ENCODE assay signal across 10 cellular contexts in the genomic region with DNA sequence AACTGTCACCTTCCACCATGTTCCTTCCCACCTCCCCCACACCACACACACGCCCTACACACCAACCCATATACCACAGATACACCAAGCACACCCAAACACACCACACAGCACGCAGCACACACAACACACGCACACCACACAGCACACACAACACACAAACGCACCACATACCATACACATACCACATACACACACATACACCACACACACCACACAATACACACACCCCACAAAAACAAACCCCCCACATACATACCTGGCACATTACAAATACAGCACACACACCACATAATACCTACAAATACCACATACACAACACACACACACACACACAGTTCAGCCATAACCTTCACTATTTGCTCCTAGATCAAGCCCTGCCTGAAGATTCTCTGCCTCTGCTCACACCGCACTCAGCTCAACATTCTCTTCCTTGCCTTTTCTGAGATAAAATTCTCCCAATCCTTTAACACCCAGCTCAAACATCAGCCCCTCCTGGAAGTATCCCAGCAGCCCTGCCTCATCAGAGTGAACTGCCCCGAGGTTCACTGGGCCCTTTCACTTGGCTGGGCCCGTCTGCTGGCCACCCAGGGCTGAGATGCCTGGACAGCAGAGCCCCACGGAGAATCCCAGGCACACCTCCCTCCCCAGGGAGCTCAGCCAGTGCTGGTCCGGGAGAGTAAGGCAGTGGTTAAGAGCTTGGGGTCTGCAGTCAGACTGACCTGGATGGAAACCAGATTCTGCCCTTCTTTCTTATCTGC. TPM values are rescaled to one million over a fixed set of nuclear protein-coding genes. Genes with fewer than 3 reads are reported as not detected.
DNase-seq lines count a peak whose midpoint lies in the region; ATAC-seq and TF ChIP-seq lines count a peak whose summit lies in the region.
"Had no signal": no experiment of that assay in that cellular context is flagged by ENCODE, and none has a peak within 500 bp of the region (broad histone marks: within the 10 kb centered on the region; RNA-seq: fewer than 3 reads in every experiment).

No MANE protein-coding gene starts in this region.

- no peak for TF ChIP-seq CTCF in breast epithelium (IDR thresholded peaks at IDR 0.05)
- no peak for TF ChIP-seq CTCF in upper lobe of right lung (IDR thresholded peaks at IDR 0.05)

- no peak overlapping the region for H3K4me3 Mint-ChIP-seq in activated CD8-positive, alpha-beta memory T cell treated with anti-CD3 and anti-CD28 coated beads, Interleukin-2, amount 10 ng/mL, durations not matched to agents 7 days and 5 days
- H3K4me3 Mint-ChIP-seq in memory B cell, result no peak overlapping the region

- intact Hi-C loops in breast epithelium (cut with DNase I; ENCODE audit: low total_unique reads), result no loop called here
- intact Hi-C loops in upper lobe of right lung (cut with DNase I), result no loop called here

- H3K9me3 Mint-ChIP-seq in activated CD8-positive, alpha-beta memory T cell treated with anti-CD3 and anti-CD28 coated beads, Interleukin-2, amount 10 ng/mL, durations not matched to agents 7 days and 5 days (ENCODE audit: low read depth), result no peaks in the 10 kb centered on the region
- H3K9me3 Mint-ChIP-seq in memory B cell, result no peaks in the 10 kb centered on the region

- H3K27me3 Mint-ChIP-seq in activated CD8-positive, alpha-beta memory T cell treated with anti-CD3 and anti-CD28 coated beads, Interleukin-2, amount 10 ng/mL, durations not matched to agents 7 days and 5 days, result no peaks in the 10 kb centered on the region
- no peaks in the 10 kb centered on the region for H3K27me3 Mint-ChIP-seq in memory B cell

- TF ChIP-seq POLR2A in breast epithelium (IDR thresholded peaks at IDR 0.05), result no peak

- no peaks in the 10 kb centered on the region for H3K4me1 Mint-ChIP-seq in activated CD8-positive, alpha-beta memory T cell treated with anti-CD3 and anti-CD28 coated beads, Interleukin-2, amount 10 ng/mL, durations not matched to agents 7 days and 5 days
- peaks cover 7% of the 10 kb centered on the region for H3K4me1 Mint-ChIP-seq in memory B cell

- ATAC-seq in activated CD8-positive, alpha-beta memory T cell treated with anti-CD3 and anti-CD28 coated beads, Interleukin-2, amount 10 ng/mL, durations not matched to agents 7 days and 5 days, result no peak
- no peak for ATAC-seq in memory B cell (ENCODE audit: low read depth)
- no peak for ATAC-seq in upper lobe of right lung
- ATAC-seq in GM18870 (IDR thresholded peaks at IDR 0.05; ENCODE audit: unreplicated experiment), result no peak
- ATAC-seq in HG03521 (IDR thresholded peaks at IDR 0.05; ENCODE audit: unreplicated experiment), result no peak

- no peaks in the 10 kb centered on the region for H3K36me3 ChIP-seq in breast epithelium
- H3K36me3 ChIP-seq in upper lobe of right lung, result peaks cover 1% of the 10 kb centered on the region
- peaks cover 19% of the 10 kb centered on the region; the same call in 1 of the 2 replicates for H3K36me3 ChIP-seq in Karpas-422 (ENCODE audit: insufficient read depth, low read length)

- H3K79me2 ChIP-seq in Karpas-422 (ENCODE audit: low read length), result no peaks in the 10 kb centered on the region

- no peaks in the 10 kb centered on the region for H3K27me3 ChIP-seq in breast epithelium
- H3K27me3 ChIP-seq in upper lobe of right lung, result no peaks in the 10 kb centered on the region
- H3K27me3 ChIP-seq in Karpas-422 (ENCODE audit: low read length), result no peaks in the 10 kb centered on the region

- H3K9ac ChIP-seq in Karpas-422 (ENCODE audit: low read length), result no peak overlapping the region

- no peak overlapping the region for H3K4me2 ChIP-seq in Karpas-422 (ENCODE audit: low read depth, low read length, poor library complexity, severe bottlenecking)

- peaks cover 33% of the 10 kb centered on the region for H3K36me3 Mint-ChIP-seq in activated CD8-positive, alpha-beta memory T cell treated with anti-CD3 and anti-CD28 coated beads, Interleukin-2, amount 10 ng/mL, durations not matched to agents 7 days and 5 days
- peaks cover 36% of the 10 kb centered on the region for H3K36me3 Mint-ChIP-seq in memory B cell

- H3K27ac Mint-ChIP-seq in activated CD8-positive, alpha-beta memory T cell treated with anti-CD3 and anti-CD28 coated beads, Interleukin-2, amount 10 ng/mL, durations not matched to agents 7 days and 5 days, result peak overlapping the region; percentile 22
- peak overlapping the region; percentile 45 for H3K27ac Mint-ChIP-seq in memory B cell

- H3K4me3 ChIP-seq in breast epithelium (no peak overlapping the region), upper lobe of right lung (no peak overlapping the region), Karpas-422 (ENCODE audit: low read length) (no peak overlapping the region)

- H2AFZ ChIP-seq in Karpas-422 (ENCODE audit: low read length), result no peak overlapping the region

- no peaks in the 10 kb centered on the region for H3K9me3 ChIP-seq in breast epithelium
- H3K9me3 ChIP-seq in upper lobe of right lung, result no peaks in the 10 kb centered on the region
- no peaks in the 10 kb centered on the region for H3K9me3 ChIP-seq in Karpas-422 (ENCODE audit: low read length)

- H4K20me1 ChIP-seq in Karpas-422 (ENCODE audit: insufficient read depth, low read depth, low read length), result no peaks in the 10 kb centered on the region

- CTCF ChIA-PET in activated CD8-positive, alpha-beta memory T cell treated with anti-CD3 and anti-CD28 coated beads, Interleukin-2, amount 10 ng/mL, durations not matched to agents 7 days and 5 days (lab: Charles Lee), result interaction anchor here (1.4 to 1.8 kb wide), 2 partner anchors 95 to 96 kb away, joined by 3 to 4 read pairs; no protein-coding TSS in a partner anchor

- DNase-seq in activated CD8-positive, alpha-beta memory T cell treated with anti-CD3 and anti-CD28 coated beads, Interleukin-2, amount 10 ng/mL, durations not matched to agents 7 days and 5 days, result no peak
- DNase-seq in activated CD8-positive, alpha-beta memory T cell treated with anti-CD3 and anti-CD28 coated beads, Interleukin-2, amount 50 U/mL, for 4 hours, result no peak
- DNase-seq in breast epithelium (ENCODE audit: low spot score in 2 of 2), result no peak
- no peak for DNase-seq in memory B cell (ENCODE audit: low spot score in 2 of 2)
- DNase-seq in upper lobe of right lung, result no peak
- DNase-seq in Karpas-422, result no peak
- DNase-seq: ACHN, erythroblast had no signal

- no peaks in the 10 kb centered on the region for H3K9me2 ChIP-seq in Karpas-422 (replicated peaks; ENCODE audit: insufficient read depth, low read length)

- no peaks in the 10 kb centered on the region for H3K4me1 ChIP-seq in breast epithelium
- H3K4me1 ChIP-seq in upper lobe of right lung, result peaks cover 20% of the 10 kb centered on the region
- no peaks in the 10 kb centered on the region for H3K4me1 ChIP-seq in Karpas-422 (ENCODE audit: low read length)

- H3K27ac ChIP-seq in breast epithelium (peak overlapping the region; percentile 50 to 89), upper lobe of right lung (peak overlapping the region; percentile 76), Karpas-422 (ENCODE audit: low read length) (no peak overlapping the region)

RNA-seq across cellular contexts. Expression of a gene that starts 31.9 kb away (rescaled TPM):
- total RNA-seq in activated CD8-positive, alpha-beta memory T cell treated with anti-CD3 and anti-CD28 coated beads, Interleukin-2, amount 10 ng/mL, durations not matched to agents 7 days and 5 days, result 1 to 10 TPM; 3.2 to 9.6 TPM
- total RNA-seq in breast epithelium (10 to 100 TPM; 13.9 to 56.5 (median 26.5) TPM), upper lobe of right lung (64.5 TPM)
- 4.6 and 5.1 TPM in 2 replicates for total RNA-seq in Karpas-422 (2014; rRNA removed; shearing (Covaris generic); ENCODE audit: low replicate concordance)
